8 cellular contexts compared by ENCODE assay signal in the genomic region with DNA sequence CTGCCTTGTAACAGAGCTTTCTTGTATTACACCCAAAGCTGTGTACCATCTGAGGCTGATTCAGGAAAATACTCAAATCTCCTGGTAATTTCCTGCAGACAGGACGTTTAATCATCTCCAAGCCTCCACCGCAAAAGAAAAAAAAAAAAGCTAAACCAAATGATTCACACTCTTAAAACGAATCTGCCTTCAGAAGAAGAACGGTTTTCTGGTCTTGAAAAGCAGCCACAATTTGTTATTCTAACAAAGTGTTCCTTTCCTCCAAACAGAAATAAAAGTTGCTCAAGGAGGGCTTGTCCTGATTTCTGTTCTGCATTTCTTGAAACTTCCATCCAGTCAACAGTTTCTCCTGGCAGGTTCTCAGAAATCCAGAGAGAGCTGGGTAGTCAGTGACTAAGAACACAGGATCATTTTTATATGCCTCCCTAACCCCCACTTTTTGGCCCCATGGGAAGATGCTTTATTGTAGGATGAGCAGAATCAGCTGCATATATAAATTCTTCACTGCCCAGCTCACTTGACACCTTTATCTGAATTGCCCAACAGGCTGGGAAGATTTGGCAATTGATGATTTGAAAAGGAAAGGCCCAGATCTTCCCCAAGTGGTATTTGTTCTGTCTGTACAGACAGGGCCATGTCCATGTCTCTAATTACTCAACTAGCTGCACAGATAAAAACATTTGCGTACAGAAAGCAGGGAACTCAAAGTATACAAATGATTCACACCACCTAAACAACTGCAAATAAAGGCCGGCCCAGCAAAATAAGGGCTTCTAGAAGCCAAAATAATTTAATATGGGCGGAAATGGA. TPM values are rescaled to one million over a fixed set of nuclear protein-coding genes. Genes with fewer than 3 reads are reported as not detected.
A peak's percentile ranks its signal among the peaks of the same experiment; 100 is the strongest.
DNase-seq lines count a peak whose midpoint lies in the region; ATAC-seq lines count a peak whose summit lies in the region.

No MANE protein-coding gene starts in this region.

- ATAC-seq in left cardiac atrium: peak; percentile 28 to 68
- peak; percentile 84 for ATAC-seq in sciatic nerve
- no peak for ATAC-seq in effector memory CD8-positive, alpha-beta T cell (replicated peaks)
- no peak for ATAC-seq in GM19351 (IDR thresholded peaks at IDR 0.05; ENCODE audit: unreplicated experiment)
- ATAC-seq in stimulated activated naive CD8-positive, alpha-beta T cell treated with anti-CD3 and anti-CD28 coated beads, Interleukin-15, amount 100 ng/mL, for 72 hours: no peak

- no peak overlapping the region for H3K27ac Mint-ChIP-seq in effector memory CD8-positive, alpha-beta T cell
- no peak overlapping the region for H3K27ac Mint-ChIP-seq in stimulated activated naive CD8-positive, alpha-beta T cell treated with anti-CD3 and anti-CD28 coated beads, Interleukin-15, amount 100 ng/mL, for 72 hours

- H3K27me3 Mint-ChIP-seq in effector memory CD8-positive, alpha-beta T cell: peaks cover 8 to 42% of the 10 kb centered on the region in 2 donors
- H3K27me3 Mint-ChIP-seq in stimulated activated naive CD8-positive, alpha-beta T cell treated with anti-CD3 and anti-CD28 coated beads, Interleukin-15, amount 100 ng/mL, for 72 hours: peaks cover 77% of the 10 kb centered on the region

- no peaks in the 10 kb centered on the region for H3K36me3 Mint-ChIP-seq in effector memory CD8-positive, alpha-beta T cell (ENCODE audit: insufficient read depth)

- DNase-seq in GM04503 (ENCODE audit: low read depth) (peak; percentile 95), amniotic stem cell (lab: John Stamatoyannopoulos, UW) (peak; percentile 40), left cardiac atrium (no peak), sciatic nerve (ENCODE audit: low spot score) (no peak), GDM1 (lab: John Stamatoyannopoulos, UW) (no peak)
- DNase-seq in effector memory CD8-positive, alpha-beta T cell: no peak
- no peak for DNase-seq in stimulated activated naive CD8-positive, alpha-beta T cell treated with anti-CD3 and anti-CD28 coated beads, Interleukin-15, amount 100 ng/mL, for 72 hours

- no peaks in the 10 kb centered on the region for H3K4me1 Mint-ChIP-seq in effector memory CD8-positive, alpha-beta T cell (ENCODE audit: low read depth in 2 of 2)
- H3K4me1 Mint-ChIP-seq in stimulated activated naive CD8-positive, alpha-beta T cell treated with anti-CD3 and anti-CD28 coated beads, Interleukin-15, amount 100 ng/mL, for 72 hours: no peaks in the 10 kb centered on the region

- intact Hi-C loops in left cardiac atrium (cut with DNase I): loop anchor here in 1 of 2 donors (10.0 kb wide), 2 partner anchors 59 to 81 kb away; no protein-coding TSS in a partner anchor
- intact Hi-C loops in sciatic nerve (cut with DNase I): no loop called here

- no peak overlapping the region for H3K4me3 Mint-ChIP-seq in effector memory CD8-positive, alpha-beta T cell
- H3K4me3 Mint-ChIP-seq in stimulated activated naive CD8-positive, alpha-beta T cell treated with anti-CD3 and anti-CD28 coated beads, Interleukin-15, amount 100 ng/mL, for 72 hours: no peak overlapping the region

- H3K9me3 Mint-ChIP-seq in effector memory CD8-positive, alpha-beta T cell: peaks cover 0 to 5% of the 10 kb centered on the region in 2 donors
- peaks cover 0 to 4% of the 10 kb centered on the region in 2 donors for H3K9me3 Mint-ChIP-seq in stimulated activated naive CD8-positive, alpha-beta T cell treated with anti-CD3 and anti-CD28 coated beads, Interleukin-15, amount 100 ng/mL, for 72 hours

RNA-seq across cellular contexts. Expression of a gene that starts 41.0 kb away (rescaled TPM):
- 10 to 100 TPM; 21.0 to 21.9 TPM for total RNA-seq in left cardiac atrium
- total RNA-seq in sciatic nerve: 34.0 TPM

Comparison
In these comparisons a context has a peak if more than half of its experiments do, and no peak if none do; other contexts are left out.
1. DNase-seq: peak in GM04503 (single experiment) and amniotic stem cell (single experiment); none in left cardiac atrium (single experiment), sciatic nerve (single experiment), effector memory CD8-positive, alpha-beta T cell (0 of 3), GDM1 (single experiment) and stimulated activated naive CD8-positive, alpha-beta T cell treated with anti-CD3 and anti-CD28 coated beads, Interleukin-15, amount 100 ng/mL, for 72 hours (0 of 2).
2. ATAC-seq: peak in left cardiac atrium (2 of 2) and sciatic nerve (single experiment); none in effector memory CD8-positive, alpha-beta T cell (single experiment), GM19351 (single experiment) and stimulated activated naive CD8-positive, alpha-beta T cell treated with anti-CD3 and anti-CD28 coated beads, Interleukin-15, amount 100 ng/mL, for 72 hours (single experiment).